22 cellular contexts compared by ENCODE assay signal in the genomic region with DNA sequence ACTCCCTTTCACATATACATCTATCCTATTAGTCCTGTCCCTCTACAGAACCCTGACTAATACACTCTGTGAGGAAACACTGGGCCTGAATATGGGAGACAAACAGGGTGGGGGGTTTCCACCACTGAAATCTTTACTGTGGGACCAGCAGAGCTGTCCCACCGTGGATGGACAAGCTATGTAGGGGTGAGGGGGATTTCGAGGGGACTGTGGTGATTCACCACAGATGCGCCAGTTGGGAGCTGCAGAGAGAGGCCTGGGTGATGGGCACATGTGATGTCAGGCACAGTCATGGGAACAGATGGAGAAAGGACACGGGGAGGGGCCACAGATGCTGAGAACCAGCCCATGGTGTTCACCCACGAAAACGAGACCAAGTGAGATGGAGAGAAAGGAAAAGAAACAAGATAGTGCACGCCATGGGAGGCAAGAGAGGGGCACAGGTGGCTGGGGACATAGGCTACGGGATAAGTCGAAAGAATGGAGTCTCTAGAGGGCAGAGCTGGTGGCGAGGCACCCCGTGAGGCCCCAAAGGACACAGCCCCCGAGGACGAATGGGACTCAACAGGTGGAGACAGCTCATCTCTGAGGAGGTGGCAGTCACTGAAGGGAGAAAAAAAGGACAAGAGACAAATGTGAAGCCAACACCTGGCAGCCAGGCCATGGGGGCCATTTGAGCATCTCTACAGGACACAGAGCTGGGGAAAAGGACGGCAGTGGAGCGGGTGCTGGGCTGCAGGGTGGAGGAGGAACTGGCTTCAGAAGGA. TPM values are rescaled to one million over a fixed set of nuclear protein-coding genes. Genes with fewer than 3 reads are reported as not detected.
DNase-seq lines count a peak whose midpoint lies in the region; ATAC-seq and TF ChIP-seq lines count a peak whose summit lies in the region.
"Had no signal": no experiment of that assay in that cellular context is flagged by ENCODE, and none has a peak within 500 bp of the region (broad histone marks: within the 10 kb centered on the region; RNA-seq: fewer than 3 reads in every experiment).

No MANE protein-coding gene starts in this region.

- no peaks in the 10 kb centered on the region for H3K27me3 ChIP-seq in brain microvascular endothelial cell (replicated peaks)
- no peaks in the 10 kb centered on the region for H3K27me3 ChIP-seq in lower lobe of right lung (ENCODE audit: low read depth)
- H3K27me3 ChIP-seq: body of pancreas, neutrophil had no signal

- no peaks in the 10 kb centered on the region for H3K9me3 ChIP-seq in lower lobe of right lung
- H3K9me3 ChIP-seq: body of pancreas, mucosa of descending colon, neutrophil had no signal

- ATAC-seq in HG03432 (IDR thresholded peaks at IDR 0.05; ENCODE audit: unreplicated experiment) (peak; percentile 58), lower lobe of right lung (no peak), GM18907 (IDR thresholded peaks at IDR 0.05; ENCODE audit: unreplicated experiment) (no peak)
- ATAC-seq: body of pancreas, left lobe of liver had no signal

- no peak for DNase-seq in brain microvascular endothelial cell
- no peak for DNase-seq in lower lobe of right lung
- peak in 2 of 49 donors; percentile 8 to 17 for DNase-seq in substantia nigra (lab: John Stamatoyannopoulos, UW)
- DNase-seq in stimulated activated naive CD4-positive, alpha-beta T cell (lab: John Stamatoyannopoulos, UW), result no peak
- DNase-seq in NOMO-1 (lab: John Stamatoyannopoulos, UW; ENCODE audit: unreplicated experiment in 2 of 2), result no peak
- no peak for DNase-seq in stimulated activated CD4-positive, alpha-beta T cell treated with anti-CD3 and anti-CD28 coated beads, Interleukin-12 subunit alpha, Interleukin-12 subunit beta, amount 100 ng/mL, for 4 hours
- DNase-seq: activated B cell treated with CpG ODN at 0.5 μM for 24 hours; activated CD4-positive, alpha-beta memory T cell treated with anti-CD3 and anti-CD28 coated beads, Interleukin-2, amount 10 ng/mL, durations not matched to agents 7 days and 5 days; activated naive CD8-positive, alpha-beta T cell treated with anti-CD3 and anti-CD28 coated beads for 36 hours; body of pancreas; CD8-positive, alpha-beta memory T cell; DMS53; glutamatergic neuron; NCI-H1694; NCI-H82; PC-9; retina had no signal

- intact Hi-C loops in lower lobe of right lung (cut with DNase I), result no loop called here

- H3K36me3 ChIP-seq in brain microvascular endothelial cell (replicated peaks), result no peaks in the 10 kb centered on the region
- no peaks in the 10 kb centered on the region for H3K36me3 ChIP-seq in lower lobe of right lung
- H3K36me3 ChIP-seq: neutrophil had no signal

- TF ChIP-seq CTCF in brain microvascular endothelial cell (IDR thresholded peaks at IDR 0.05; ENCODE audit: low read depth, low read length, missing control alignments) (no peak), lower lobe of right lung (IDR thresholded peaks at IDR 0.05) (no peak)

- in situ Hi-C loops in brain microvascular endothelial cell (cut with HindIII; ENCODE audit: low pct_ligation_motif_present, low sequenced_read_pairs), result no loop called here

- H3K27ac ChIP-seq in brain microvascular endothelial cell (peak overlapping the region; percentile 94), lower lobe of right lung (peak overlapping the region; percentile 76), substantia nigra (ENCODE audit: low read depth, low read length, poor library complexity, severe bottlenecking) (peak overlapping the region; percentile 90)
- H3K27ac ChIP-seq: body of pancreas, PC-9 had no signal

- H3K4me3 ChIP-seq in brain microvascular endothelial cell (ENCODE audit: low read depth, low read length) (no peak overlapping the region), lower lobe of right lung (no peak overlapping the region)
- H3K4me3 ChIP-seq: body of pancreas, mucosa of descending colon, PC-9 had no signal

- H3K4me1 ChIP-seq in lower lobe of right lung, result peaks cover 35% of the 10 kb centered on the region
- H3K4me1 ChIP-seq: body of pancreas had no signal

RNA-seq across cellular contexts. Expression of gene RAMACL, which starts 10.4 kb away (rescaled TPM):
- total RNA-seq in lower lobe of right lung, result 6.6 TPM

RNA-seq across cellular contexts. Expression of gene RPS6KA2, which starts 30.1 kb away (rescaled TPM):
- total RNA-seq in lower lobe of right lung, result 102 TPM
